ENCODE assay signal across 29 cellular contexts in the genomic region with DNA sequence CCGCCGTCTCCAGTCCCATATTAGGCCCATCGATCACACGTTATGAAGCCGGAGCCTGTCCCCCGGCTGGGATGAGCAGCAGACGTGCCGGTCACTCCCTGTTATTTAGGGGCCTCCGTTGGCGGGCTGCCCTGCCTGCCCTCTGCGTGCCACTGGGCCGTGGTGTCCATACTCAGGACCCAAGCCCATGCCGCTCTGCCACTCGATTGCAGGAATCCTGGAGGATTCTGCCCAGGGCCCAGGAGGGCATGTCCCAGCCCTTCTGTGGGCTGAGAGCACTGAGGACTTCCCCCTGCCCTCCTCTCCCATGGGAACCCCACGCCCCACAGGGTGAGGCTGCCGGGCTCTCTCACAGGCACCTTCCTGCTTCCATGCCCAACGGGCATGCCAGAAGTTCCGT. TPM values are rescaled to one million over a fixed set of nuclear protein-coding genes. Genes with fewer than 3 reads are reported as not detected.
"Had no signal": no experiment of that assay in that cellular context is flagged by ENCODE, and none has a peak within 500 bp of the region (broad histone marks: within the 10 kb centered on the region; RNA-seq: fewer than 3 reads in every experiment).

No MANE protein-coding gene starts in this region.

- H3K4me1 ChIP-seq: ascending aorta, breast epithelium had no signal

- H3K27me3 ChIP-seq: ascending aorta, breast epithelium had no signal

- H3K4me3 ChIP-seq: ascending aorta, breast epithelium, SK-N-MC had no signal

- H3K9me3 ChIP-seq: ascending aorta, breast epithelium had no signal

- H3K27ac ChIP-seq: ascending aorta, breast epithelium, RWPE1, SK-N-MC had no signal

- H3K36me3 ChIP-seq: ascending aorta, breast epithelium had no signal

- FAIRE-seq: RCC 7860, TTC549 had no signal

- ATAC-seq: activated CD8-positive, alpha-beta T cell treated with anti-CD3 and anti-CD28 coated beads for 36 hours; activated T-cell treated with anti-CD3 and anti-CD28 coated beads, Interleukin-2, amount 50 U/mL, for 72 hours; activated T-helper 17 cell treated with anti-CD3 and anti-CD28 coated beads, Interleukin-2, amount 50 U/mL, for 72 hours; PC-3; Right ventricle myocardium inferior had no signal

- DNase-seq: activated CD4-positive, alpha-beta T cell treated with anti-CD3 and anti-CD28 coated beads, Interleukin-2, amount 10 ng/mL, durations not matched to agents 24 days and 14 days; activated CD4-positive, alpha-beta T cell treated with anti-CD3 and anti-CD28 coated beads, Interleukin-2, amount 50 U/mL, for 4 hours; activated CD8-positive, alpha-beta T cell treated with anti-CD3 and anti-CD28 coated beads for 36 hours; activated effector memory CD4-positive, alpha-beta T cell treated with anti-CD3 and anti-CD28 coated beads, Interleukin-2, amount 50 U/mL, for 16 hours; activated naive CD4-positive, alpha-beta T cell; activated naive CD4-positive, alpha-beta T cell treated with anti-CD3 and anti-CD28 coated beads, Interleukin-2, amount 50 U/mL, for 16 hours; activated naive CD8-positive, alpha-beta T cell treated with anti-CD3 and anti-CD28 coated beads for 36 hours; activated T-cell treated with anti-CD3 and anti-CD28 coated beads, Interleukin-2, amount 50 U/mL, for 1 hour; activated T-cell treated with anti-CD3 and anti-CD28 coated beads, Interleukin-2, amount 50 U/mL, for 72 hours; amygdala; Karpas-422; MM.1S; MV-4-11; NCI-H1092; NCI-H1436 treated with DMSO at 0.1 percent for 48 hours; NCI-H1694 treated with DMSO at 0.1 percent for 48 hours; NCI-H2029; NCI-H345; NCI-H524 treated with DMSO at 0.1 percent for 48 hours; PC-3 had no signal

RNA-seq across cellular contexts. Expression of a gene that starts 50.3 kb away (rescaled TPM):
- total RNA-seq: activated CD4-positive, alpha-beta T cell treated with anti-CD3 and anti-CD28 coated beads, Interleukin-2, amount 10 ng/mL, durations not matched to agents 24 days and 14 days; activated CD8-positive, alpha-beta memory T cell treated with anti-CD3 and anti-CD28 coated beads for 36 hours; activated CD8-positive, alpha-beta T cell treated with anti-CD3 and anti-CD28 coated beads for 36 hours; activated naive CD8-positive, alpha-beta T cell treated with anti-CD3 and anti-CD28 coated beads for 36 hours; activated T-cell treated with anti-CD3 and anti-CD28 coated beads, Interleukin-2, amount 50 U/mL, for 72 hours; activated T-helper 17 cell treated with anti-CD3 and anti-CD28 coated beads, Interleukin-2, amount 50 U/mL, for 72 hours; ascending aorta had no signal
